Comparison of ENCODE assay signal across 1 cellular context in the genomic region with DNA sequence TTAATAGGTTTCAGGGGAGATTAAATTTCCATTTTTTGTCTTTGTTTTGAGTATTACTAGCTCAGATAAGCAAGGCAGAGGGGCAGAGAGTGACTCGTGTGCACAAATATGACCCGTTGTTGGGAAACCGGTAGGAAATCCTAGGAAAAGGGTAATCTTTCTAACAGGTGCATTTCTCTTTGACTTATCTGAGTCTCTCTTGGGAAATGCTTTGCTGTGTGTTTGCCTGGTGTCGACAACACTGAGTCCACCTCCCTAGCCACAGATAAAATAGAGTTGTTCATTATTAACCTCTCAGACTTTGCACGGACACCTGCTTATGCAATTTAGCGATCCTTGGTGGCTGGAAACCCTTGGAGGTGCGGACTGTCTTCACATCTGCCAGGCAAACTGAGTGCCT.
TF ChIP-seq lines count a peak whose summit lies in the region.

No MANE protein-coding gene starts in this region.

TF ChIP-seq in HepG2, 621 proteins besides CTCF, POLR2A, EP300 and RAD21 (continued from another document and continues in another):
- TF ChIP-seq DPF2 (CRISPR knock-in tag; IDR thresholded peaks at IDR 0.05; ENCODE audit: borderline replicate concordance, low read depth) (peak; percentile 65; the same call in 1 of the 2 replicates), HDAC1 (CRISPR knock-in tag; IDR thresholded peaks at IDR 0.05) (peak; percentile 66; the same call in 1 of the 2 replicates), ZMAT3 (CRISPR knock-in tag; conservative IDR thresholded peaks at IDR 0.05) (no peak), BRD4 (CRISPR knock-in tag; IDR thresholded peaks at IDR 0.05) (no peak)
- TF ChIP-seq, protein P1, sequence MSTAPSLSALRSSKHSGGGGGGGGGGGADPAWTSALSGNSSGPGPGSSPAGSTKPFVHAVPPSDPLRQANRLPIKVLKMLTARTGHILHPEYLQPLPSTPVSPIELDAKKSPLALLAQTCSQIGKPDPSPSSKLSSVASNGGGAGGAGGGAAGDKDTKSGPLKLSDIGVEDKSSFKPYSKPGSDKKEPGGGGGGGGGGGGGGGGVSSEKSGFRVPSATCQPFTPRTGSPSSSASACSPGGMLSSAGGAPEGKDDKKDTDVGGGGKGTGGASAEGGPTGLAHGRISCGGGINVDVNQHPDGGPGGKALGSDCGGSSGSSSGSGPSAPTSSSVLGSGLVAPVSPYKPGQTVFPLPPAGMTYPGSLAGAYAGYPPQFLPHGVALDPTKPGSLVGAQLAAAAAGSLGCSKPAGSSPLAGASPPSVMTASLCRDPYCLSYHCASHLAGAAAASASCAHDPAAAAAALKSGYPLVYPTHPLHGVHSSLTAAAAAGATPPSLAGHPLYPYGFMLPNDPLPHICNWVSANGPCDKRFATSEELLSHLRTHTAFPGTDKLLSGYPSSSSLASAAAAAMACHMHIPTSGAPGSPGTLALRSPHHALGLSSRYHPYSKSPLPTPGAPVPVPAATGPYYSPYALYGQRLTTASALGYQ (CRISPR knock-in tag; IDR thresholded peaks at IDR 0.05): no peak
- TF ChIP-seq, protein P2, sequence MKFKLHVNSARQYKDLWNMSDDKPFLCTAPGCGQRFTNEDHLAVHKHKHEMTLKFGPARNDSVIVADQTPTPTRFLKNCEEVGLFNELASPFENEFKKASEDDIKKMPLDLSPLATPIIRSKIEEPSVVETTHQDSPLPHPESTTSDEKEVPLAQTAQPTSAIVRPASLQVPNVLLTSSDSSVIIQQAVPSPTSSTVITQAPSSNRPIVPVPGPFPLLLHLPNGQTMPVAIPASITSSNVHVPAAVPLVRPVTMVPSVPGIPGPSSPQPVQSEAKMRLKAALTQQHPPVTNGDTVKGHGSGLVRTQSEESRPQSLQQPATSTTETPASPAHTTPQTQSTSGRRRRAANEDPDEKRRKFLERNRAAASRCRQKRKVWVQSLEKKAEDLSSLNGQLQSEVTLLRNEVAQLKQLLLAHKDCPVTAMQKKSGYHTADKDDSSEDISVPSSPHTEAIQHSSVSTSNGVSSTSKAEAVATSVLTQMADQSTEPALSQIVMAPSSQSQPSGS (CRISPR knock-in tag; IDR thresholded peaks at IDR 0.05): no peak
- TF ChIP-seq, protein P3, sequence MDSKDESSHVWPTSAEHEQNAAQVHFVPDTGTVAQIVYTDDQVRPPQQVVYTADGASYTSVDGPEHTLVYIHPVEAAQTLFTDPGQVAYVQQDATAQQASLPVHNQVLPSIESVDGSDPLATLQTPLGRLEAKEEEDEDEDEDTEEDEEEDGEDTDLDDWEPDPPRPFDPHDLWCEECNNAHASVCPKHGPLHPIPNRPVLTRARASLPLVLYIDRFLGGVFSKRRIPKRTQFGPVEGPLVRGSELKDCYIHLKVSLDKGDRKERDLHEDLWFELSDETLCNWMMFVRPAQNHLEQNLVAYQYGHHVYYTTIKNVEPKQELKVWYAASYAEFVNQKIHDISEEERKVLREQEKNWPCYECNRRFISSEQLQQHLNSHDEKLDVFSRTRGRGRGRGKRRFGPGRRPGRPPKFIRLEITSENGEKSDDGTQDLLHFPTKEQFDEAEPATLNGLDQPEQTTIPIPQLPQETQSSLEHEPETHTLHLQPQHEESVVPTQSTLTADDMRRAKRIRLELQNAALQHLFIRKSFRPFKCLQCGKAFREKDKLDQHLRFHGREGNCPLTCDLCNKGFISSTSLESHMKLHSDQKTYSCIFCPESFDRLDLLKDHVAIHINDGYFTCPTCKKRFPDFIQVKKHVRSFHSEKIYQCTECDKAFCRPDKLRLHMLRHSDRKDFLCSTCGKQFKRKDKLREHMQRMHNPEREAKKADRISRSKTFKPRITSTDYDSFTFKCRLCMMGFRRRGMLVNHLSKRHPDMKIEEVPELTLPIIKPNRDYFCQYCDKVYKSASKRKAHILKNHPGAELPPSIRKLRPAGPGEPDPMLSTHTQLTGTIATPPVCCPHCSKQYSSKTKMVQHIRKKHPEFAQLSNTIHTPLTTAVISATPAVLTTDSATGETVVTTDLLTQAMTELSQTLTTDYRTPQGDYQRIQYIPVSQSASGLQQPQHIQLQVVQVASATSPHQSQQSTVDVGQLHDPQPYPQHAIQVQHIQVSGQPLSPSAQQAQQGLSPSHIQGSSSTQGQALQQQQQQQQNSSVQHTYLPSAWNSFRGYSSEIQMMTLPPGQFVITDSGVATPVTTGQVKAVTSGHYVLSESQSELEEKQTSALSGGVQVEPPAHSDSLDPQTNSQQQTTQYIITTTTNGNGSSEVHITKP (CRISPR knock-in tag; IDR thresholded peaks at IDR 0.05; ENCODE audit: low read depth): no peak
- TF ChIP-seq, protein P4, sequence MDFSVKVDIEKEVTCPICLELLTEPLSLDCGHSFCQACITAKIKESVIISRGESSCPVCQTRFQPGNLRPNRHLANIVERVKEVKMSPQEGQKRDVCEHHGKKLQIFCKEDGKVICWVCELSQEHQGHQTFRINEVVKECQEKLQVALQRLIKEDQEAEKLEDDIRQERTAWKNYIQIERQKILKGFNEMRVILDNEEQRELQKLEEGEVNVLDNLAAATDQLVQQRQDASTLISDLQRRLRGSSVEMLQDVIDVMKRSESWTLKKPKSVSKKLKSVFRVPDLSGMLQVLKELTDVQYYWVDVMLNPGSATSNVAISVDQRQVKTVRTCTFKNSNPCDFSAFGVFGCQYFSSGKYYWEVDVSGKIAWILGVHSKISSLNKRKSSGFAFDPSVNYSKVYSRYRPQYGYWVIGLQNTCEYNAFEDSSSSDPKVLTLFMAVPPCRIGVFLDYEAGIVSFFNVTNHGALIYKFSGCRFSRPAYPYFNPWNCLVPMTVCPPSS (IDR thresholded peaks at IDR 0.05): no peak
- TF ChIP-seq, protein P5, sequence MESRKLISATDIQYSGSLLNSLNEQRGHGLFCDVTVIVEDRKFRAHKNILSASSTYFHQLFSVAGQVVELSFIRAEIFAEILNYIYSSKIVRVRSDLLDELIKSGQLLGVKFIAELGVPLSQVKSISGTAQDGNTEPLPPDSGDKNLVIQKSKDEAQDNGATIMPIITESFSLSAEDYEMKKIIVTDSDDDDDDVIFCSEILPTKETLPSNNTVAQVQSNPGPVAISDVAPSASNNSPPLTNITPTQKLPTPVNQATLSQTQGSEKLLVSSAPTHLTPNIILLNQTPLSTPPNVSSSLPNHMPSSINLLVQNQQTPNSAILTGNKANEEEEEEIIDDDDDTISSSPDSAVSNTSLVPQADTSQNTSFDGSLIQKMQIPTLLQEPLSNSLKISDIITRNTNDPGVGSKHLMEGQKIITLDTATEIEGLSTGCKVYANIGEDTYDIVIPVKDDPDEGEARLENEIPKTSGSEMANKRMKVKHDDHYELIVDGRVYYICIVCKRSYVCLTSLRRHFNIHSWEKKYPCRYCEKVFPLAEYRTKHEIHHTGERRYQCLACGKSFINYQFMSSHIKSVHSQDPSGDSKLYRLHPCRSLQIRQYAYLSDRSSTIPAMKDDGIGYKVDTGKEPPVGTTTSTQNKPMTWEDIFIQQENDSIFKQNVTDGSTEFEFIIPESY (CRISPR knock-in tag; IDR thresholded peaks at IDR 0.05): 0 out of 2 replicates have a peak, but pooled peaks have one; percentile 26
- TF ChIP-seq, protein P6, sequence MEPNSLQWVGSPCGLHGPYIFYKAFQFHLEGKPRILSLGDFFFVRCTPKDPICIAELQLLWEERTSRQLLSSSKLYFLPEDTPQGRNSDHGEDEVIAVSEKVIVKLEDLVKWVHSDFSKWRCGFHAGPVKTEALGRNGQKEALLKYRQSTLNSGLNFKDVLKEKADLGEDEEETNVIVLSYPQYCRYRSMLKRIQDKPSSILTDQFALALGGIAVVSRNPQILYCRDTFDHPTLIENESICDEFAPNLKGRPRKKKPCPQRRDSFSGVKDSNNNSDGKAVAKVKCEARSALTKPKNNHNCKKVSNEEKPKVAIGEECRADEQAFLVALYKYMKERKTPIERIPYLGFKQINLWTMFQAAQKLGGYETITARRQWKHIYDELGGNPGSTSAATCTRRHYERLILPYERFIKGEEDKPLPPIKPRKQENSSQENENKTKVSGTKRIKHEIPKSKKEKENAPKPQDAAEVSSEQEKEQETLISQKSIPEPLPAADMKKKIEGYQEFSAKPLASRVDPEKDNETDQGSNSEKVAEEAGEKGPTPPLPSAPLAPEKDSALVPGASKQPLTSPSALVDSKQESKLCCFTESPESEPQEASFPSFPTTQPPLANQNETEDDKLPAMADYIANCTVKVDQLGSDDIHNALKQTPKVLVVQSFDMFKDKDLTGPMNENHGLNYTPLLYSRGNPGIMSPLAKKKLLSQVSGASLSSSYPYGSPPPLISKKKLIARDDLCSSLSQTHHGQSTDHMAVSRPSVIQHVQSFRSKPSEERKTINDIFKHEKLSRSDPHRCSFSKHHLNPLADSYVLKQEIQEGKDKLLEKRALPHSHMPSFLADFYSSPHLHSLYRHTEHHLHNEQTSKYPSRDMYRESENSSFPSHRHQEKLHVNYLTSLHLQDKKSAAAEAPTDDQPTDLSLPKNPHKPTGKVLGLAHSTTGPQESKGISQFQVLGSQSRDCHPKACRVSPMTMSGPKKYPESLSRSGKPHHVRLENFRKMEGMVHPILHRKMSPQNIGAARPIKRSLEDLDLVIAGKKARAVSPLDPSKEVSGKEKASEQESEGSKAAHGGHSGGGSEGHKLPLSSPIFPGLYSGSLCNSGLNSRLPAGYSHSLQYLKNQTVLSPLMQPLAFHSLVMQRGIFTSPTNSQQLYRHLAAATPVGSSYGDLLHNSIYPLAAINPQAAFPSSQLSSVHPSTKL (CRISPR knock-in tag; IDR thresholded peaks at IDR 0.05): peak; percentile 77
- TF ChIP-seq, protein P7, sequence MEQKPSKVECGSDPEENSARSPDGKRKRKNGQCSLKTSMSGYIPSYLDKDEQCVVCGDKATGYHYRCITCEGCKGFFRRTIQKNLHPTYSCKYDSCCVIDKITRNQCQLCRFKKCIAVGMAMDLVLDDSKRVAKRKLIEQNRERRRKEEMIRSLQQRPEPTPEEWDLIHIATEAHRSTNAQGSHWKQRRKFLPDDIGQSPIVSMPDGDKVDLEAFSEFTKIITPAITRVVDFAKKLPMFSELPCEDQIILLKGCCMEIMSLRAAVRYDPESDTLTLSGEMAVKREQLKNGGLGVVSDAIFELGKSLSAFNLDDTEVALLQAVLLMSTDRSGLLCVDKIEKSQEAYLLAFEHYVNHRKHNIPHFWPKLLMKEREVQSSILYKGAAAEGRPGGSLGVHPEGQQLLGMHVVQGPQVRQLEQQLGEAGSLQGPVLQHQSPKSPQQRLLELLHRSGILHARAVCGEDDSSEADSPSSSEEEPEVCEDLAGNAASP (CRISPR knock-in tag; IDR thresholded peaks at IDR 0.05; ENCODE audit: borderline replicate concordance): 0 out of 2 replicates have a peak, but pooled peaks have one; percentile 10
- TF ChIP-seq, protein P8, sequence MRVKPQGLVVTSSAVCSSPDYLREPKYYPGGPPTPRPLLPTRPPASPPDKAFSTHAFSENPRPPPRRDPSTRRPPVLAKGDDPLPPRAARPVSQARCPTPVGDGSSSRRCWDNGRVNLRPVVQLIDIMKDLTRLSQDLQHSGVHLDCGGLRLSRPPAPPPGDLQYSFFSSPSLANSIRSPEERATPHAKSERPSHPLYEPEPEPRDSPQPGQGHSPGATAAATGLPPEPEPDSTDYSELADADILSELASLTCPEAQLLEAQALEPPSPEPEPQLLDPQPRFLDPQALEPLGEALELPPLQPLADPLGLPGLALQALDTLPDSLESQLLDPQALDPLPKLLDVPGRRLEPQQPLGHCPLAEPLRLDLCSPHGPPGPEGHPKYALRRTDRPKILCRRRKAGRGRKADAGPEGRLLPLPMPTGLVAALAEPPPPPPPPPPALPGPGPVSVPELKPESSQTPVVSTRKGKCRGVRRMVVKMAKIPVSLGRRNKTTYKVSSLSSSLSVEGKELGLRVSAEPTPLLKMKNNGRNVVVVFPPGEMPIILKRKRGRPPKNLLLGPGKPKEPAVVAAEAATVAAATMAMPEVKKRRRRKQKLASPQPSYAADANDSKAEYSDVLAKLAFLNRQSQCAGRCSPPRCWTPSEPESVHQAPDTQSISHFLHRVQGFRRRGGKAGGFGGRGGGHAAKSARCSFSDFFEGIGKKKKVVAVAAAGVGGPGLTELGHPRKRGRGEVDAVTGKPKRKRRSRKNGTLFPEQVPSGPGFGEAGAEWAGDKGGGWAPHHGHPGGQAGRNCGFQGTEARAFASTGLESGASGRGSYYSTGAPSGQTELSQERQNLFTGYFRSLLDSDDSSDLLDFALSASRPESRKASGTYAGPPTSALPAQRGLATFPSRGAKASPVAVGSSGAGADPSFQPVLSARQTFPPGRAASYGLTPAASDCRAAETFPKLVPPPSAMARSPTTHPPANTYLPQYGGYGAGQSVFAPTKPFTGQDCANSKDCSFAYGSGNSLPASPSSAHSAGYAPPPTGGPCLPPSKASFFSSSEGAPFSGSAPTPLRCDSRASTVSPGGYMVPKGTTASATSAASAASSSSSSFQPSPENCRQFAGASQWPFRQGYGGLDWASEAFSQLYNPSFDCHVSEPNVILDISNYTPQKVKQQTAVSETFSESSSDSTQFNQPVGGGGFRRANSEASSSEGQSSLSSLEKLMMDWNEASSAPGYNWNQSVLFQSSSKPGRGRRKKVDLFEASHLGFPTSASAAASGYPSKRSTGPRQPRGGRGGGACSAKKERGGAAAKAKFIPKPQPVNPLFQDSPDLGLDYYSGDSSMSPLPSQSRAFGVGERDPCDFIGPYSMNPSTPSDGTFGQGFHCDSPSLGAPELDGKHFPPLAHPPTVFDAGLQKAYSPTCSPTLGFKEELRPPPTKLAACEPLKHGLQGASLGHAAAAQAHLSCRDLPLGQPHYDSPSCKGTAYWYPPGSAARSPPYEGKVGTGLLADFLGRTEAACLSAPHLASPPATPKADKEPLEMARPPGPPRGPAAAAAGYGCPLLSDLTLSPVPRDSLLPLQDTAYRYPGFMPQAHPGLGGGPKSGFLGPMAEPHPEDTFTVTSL (CRISPR knock-in tag; IDR thresholded peaks at IDR 0.05; ENCODE audit: borderline replicate concordance): 0 out of 2 replicates have a peak, but pooled peaks have one; percentile 39
